10 cellular contexts compared by ENCODE assay signal in the genomic region with DNA sequence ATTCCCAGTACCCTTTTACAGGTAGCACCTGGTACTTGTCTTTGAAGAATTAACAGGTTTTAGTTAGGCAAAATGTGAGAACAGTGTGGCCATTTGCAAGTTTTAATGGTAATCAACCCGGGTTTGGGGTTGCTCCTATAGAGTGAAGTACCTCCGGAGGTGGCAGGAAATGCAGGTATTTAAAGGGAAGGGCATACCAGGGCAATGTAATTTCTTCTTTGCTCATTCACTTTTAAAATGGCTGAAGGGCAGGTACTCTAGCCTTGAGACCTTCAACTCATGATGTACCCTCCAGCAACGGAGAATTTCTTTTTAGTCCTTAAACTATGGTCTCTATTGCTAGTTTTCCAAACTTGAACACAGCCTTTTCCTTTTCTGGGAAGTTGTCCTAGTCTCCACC. TPM values are rescaled to one million over a fixed set of nuclear protein-coding genes. Genes with fewer than 3 reads are reported as not detected.
DNase-seq lines count a peak whose midpoint lies in the region; ATAC-seq, FAIRE-seq and TF ChIP-seq lines count a peak whose summit lies in the region.
"Had no signal": no experiment of that assay in that cellular context is flagged by ENCODE, and none has a peak within 500 bp of the region (broad histone marks: within the 10 kb centered on the region; RNA-seq: fewer than 3 reads in every experiment).

No MANE protein-coding gene starts in this region.

- peaks cover 44% of the 10 kb centered on the region for H3K4me1 Mint-ChIP-seq in activated naive CD4-positive, alpha-beta T cell treated with anti-CD3 and anti-CD28 coated beads, Interleukin-2, amount 10 ng/mL, durations not matched to agents 7 days and 5 days
- peaks cover 23% of the 10 kb centered on the region for H3K4me1 Mint-ChIP-seq in astrocyte (ENCODE audit: low read depth, unreplicated experiment)

- no peaks in the 10 kb centered on the region for H3K36me3 ChIP-seq in astrocyte (ENCODE audit: insufficient read depth, low read length)
- H3K36me3 ChIP-seq in HepG2 (replicated peaks in 1 of 2; ENCODE audit: control insufficient read depth in 1 of 2, insufficient read depth in 2 of 2, low read length in 2 of 2): no peaks in the 10 kb centered on the region
- no peaks in the 10 kb centered on the region for H3K36me3 ChIP-seq in transverse colon

- H4K20me1 ChIP-seq in astrocyte (ENCODE audit: insufficient read depth, low read length) (peaks cover 33% of the 10 kb centered on the region), HepG2 (ENCODE audit: insufficient read depth, low read length) (peaks cover 12% of the 10 kb centered on the region)

- in situ Hi-C loops in HepG2 (cut with HindIII; ENCODE audit: extremely low pct_ligation_motif_present, low pct_unique_long_range_greater_than_20kb) (loop anchor here (5.0 kb wide), 1 partner anchor 88 kb away; a partner anchor contains a TSS), transverse colon (cut with MboI; ENCODE audit: low pct_ligation_motif_present in 1 of 4, low pct_unique_long_range_greater_than_20kb in 1 of 4, low sequenced_read_pairs in 3 of 4) (no loop called here)

- H3K36me3 Mint-ChIP-seq in activated naive CD4-positive, alpha-beta T cell treated with anti-CD3 and anti-CD28 coated beads, Interleukin-2, amount 10 ng/mL, durations not matched to agents 7 days and 5 days: peaks cover 7% of the 10 kb centered on the region
- peaks cover 2% of the 10 kb centered on the region for H3K36me3 Mint-ChIP-seq in astrocyte (ENCODE audit: low read depth, unreplicated experiment)

- no peak for TF ChIP-seq RAD21 in HepG2 (CRISPR knock-in tag; IDR thresholded peaks at IDR 0.05)

- H3K4me2 ChIP-seq in astrocyte (ENCODE audit: low read length): peak overlapping the region; percentile 99
- peak overlapping the region; percentile 78 for H3K4me2 ChIP-seq in HepG2 (ENCODE audit: low read depth, low read length)

- H3K27me3 ChIP-seq in astrocyte (ENCODE audit: insufficient read depth, low read length): no peaks in the 10 kb centered on the region
- H3K27me3 ChIP-seq in HepG2 (ENCODE audit: control insufficient read depth in 1 of 2, insufficient read depth in 2 of 2, low read length in 2 of 2): no peaks in the 10 kb centered on the region; a peak in 1 of 5 replicates
- H3K27me3 ChIP-seq in transverse colon: no peaks in the 10 kb centered on the region

- POLR2A ChIA-PET in HepG2 (lab: Yijun Ruan, JAX): interaction anchor here (1.4 to 5.9 kb wide), 13 partner anchors 9 to 222 kb away, joined by 4 to 116 read pairs (median 14); a partner anchor contains a TSS

- peak overlapping the region; percentile 100 for H3K27ac Mint-ChIP-seq in activated naive CD4-positive, alpha-beta T cell treated with anti-CD3 and anti-CD28 coated beads, Interleukin-2, amount 10 ng/mL, durations not matched to agents 7 days and 5 days
- H3K27ac Mint-ChIP-seq in astrocyte (ENCODE audit: unreplicated experiment): peak overlapping the region; percentile 99

- 0% methylated on average over 3 of the region's 3 CpGs for WGBS in HepG2 (ENCODE audit: low lambda C conversion rate)
- 20 to 31% methylated on average over 3 of the region's 3 CpGs for WGBS in transverse colon (ENCODE audit: low coverage in 1 of 2), 2 donors

- ATAC-seq in HepG2 (no peak), GM18907 (IDR thresholded peaks at IDR 0.05; ENCODE audit: unreplicated experiment) (no peak), HG03457 (IDR thresholded peaks at IDR 0.05; ENCODE audit: unreplicated experiment) (no peak)

- no peak for TF ChIP-seq EP300 in HepG2 (IDR thresholded peaks at IDR 0.05; ENCODE audit: low read depth in 2 of 2, low read length in 2 of 2)
- TF ChIP-seq EP300 in HepG2 (CRISPR knock-in tag; IDR thresholded peaks at IDR 0.05; ENCODE audit: borderline replicate concordance): no peak
- TF ChIP-seq EP300 in transverse colon (IDR thresholded peaks at IDR 0.05; ENCODE audit: low read depth): no peak

- CTCF ChIA-PET in activated naive CD4-positive, alpha-beta T cell treated with anti-CD3 and anti-CD28 coated beads, Interleukin-2, amount 10 ng/mL, durations not matched to agents 7 days and 5 days (lab: Charles Lee): no interaction called here
- CTCF ChIA-PET in HepG2 (lab: Yijun Ruan, JAX; ENCODE audit: low intra/inter-chr PET ratio, low total read pairs): no interaction called here

- DNase-seq in activated naive CD4-positive, alpha-beta T cell treated with anti-CD3 and anti-CD28 coated beads, Interleukin-2, amount 10 ng/mL, durations not matched to agents 7 days and 5 days: no peak
- no peak for DNase-seq in activated naive CD4-positive, alpha-beta T cell (lab: John Stamatoyannopoulos, UW)
- DNase-seq in astrocyte (ENCODE audit: low read depth): no peak
- DNase-seq in HepG2 (ENCODE audit: low spot score): no peak
- DNase-seq in transverse colon: no peak
- no peak for DNase-seq in GM10266 (ENCODE audit: extremely low spot score)
- DNase-seq: NCI-H2029 treated with DMSO at 0.1 percent for 48 hours had no signal

- no peak overlapping the region for H2AFZ ChIP-seq in astrocyte (ENCODE audit: low read depth, low read length)
- H2AFZ ChIP-seq in HepG2 (ENCODE audit: low read length): no peak overlapping the region

- H3K27ac ChIP-seq in astrocyte (ENCODE audit: low read depth, low read length): peak overlapping the region; percentile 98
- peak overlapping the region; percentile 100 for H3K27ac ChIP-seq in HepG2 (ENCODE audit: extremely low read length, insufficient read depth, low read length)
- H3K27ac ChIP-seq in transverse colon: peak overlapping the region; percentile 94 to 99 (median 98)

- peak overlapping the region; percentile 87 for H3K4me3 ChIP-seq in astrocyte (ENCODE audit: insufficient read depth, low read depth, low read length)
- H3K4me3 ChIP-seq in HepG2 (replicated peaks in 1 of 3; ENCODE audit: insufficient read depth in 1 of 3, low read depth in 2 of 3, low read length in 3 of 3): peak overlapping the region; percentile 90 to 95 (median 94)
- H3K4me3 ChIP-seq in transverse colon: peak overlapping the region in 2 of 4 donors; percentile 93 to 94

- H3K9me3 ChIP-seq in astrocyte (ENCODE audit: insufficient read depth, low read depth, low read length) (no peaks in the 10 kb centered on the region), HepG2 (ENCODE audit: low read length) (no peaks in the 10 kb centered on the region), transverse colon (no peaks in the 10 kb centered on the region)

- no peak for FAIRE-seq in astrocyte (lab: Jason Lieb, UNC)
- no peak for FAIRE-seq in HepG2 (lab: Jason Lieb, UNC)
- FAIRE-seq: islet of Langerhans had no signal

- H3K79me2 ChIP-seq in astrocyte (ENCODE audit: insufficient read depth, low read length) (peaks cover 48% of the 10 kb centered on the region), HepG2 (ENCODE audit: insufficient read depth, low read length) (peaks cover 47% of the 10 kb centered on the region)

- TF ChIP-seq CTCF in astrocyte (IDR thresholded peaks at IDR 0.05; ENCODE audit: insufficient read depth, low read depth, low read length): no peak
- TF ChIP-seq CTCF in HepG2 (CRISPR knock-in tag; IDR thresholded peaks at IDR 0.05): no peak
- TF ChIP-seq CTCF in transverse colon (IDR thresholded peaks at IDR 0.05): no peak
- TF ChIP-seq CTCF in GM10266 (IDR thresholded peaks at IDR 0.05; ENCODE audit: control insufficient read depth, insufficient read depth, low read depth, missing control alignments): no peak

- intact Hi-C loops in HepG2 (cut with micrococcal nuclease; ENCODE audit: unreplicated experiment) (loop anchor here (2.0 to 5.0 kb wide), 2 partner anchors 33 to 88 kb away; a partner anchor contains a TSS), transverse colon (cut with DNase I; ENCODE audit: low total_unique reads) (no loop called here)

- H3K9me3 Mint-ChIP-seq in activated naive CD4-positive, alpha-beta T cell treated with anti-CD3 and anti-CD28 coated beads, Interleukin-2, amount 10 ng/mL, durations not matched to agents 7 days and 5 days: no peaks in the 10 kb centered on the region
- peaks cover 2% of the 10 kb centered on the region for H3K9me3 Mint-ChIP-seq in astrocyte (ENCODE audit: unreplicated experiment)

- peak in 1 of 2 experiments; percentile 38; a peak in 1 of 4 replicates for TF ChIP-seq POLR2A in HepG2 (IDR thresholded peaks at IDR 0.05; ENCODE audit: insufficient read depth in 1 of 2, low read depth in 2 of 2, low read length in 2 of 2)
- TF ChIP-seq POLR2A in transverse colon (IDR thresholded peaks at IDR 0.05): no peak

- no TSS peak for BruUV-seq in HepG2 (replicated peaks; lab: Mats Ljungman, UMichigan)

- peak overlapping the region; percentile 94 for H3K4me3 Mint-ChIP-seq in activated naive CD4-positive, alpha-beta T cell treated with anti-CD3 and anti-CD28 coated beads, Interleukin-2, amount 10 ng/mL, durations not matched to agents 7 days and 5 days
- peak overlapping the region; percentile 95 for H3K4me3 Mint-ChIP-seq in astrocyte (ENCODE audit: unreplicated experiment)

- H3K27me3 Mint-ChIP-seq in activated naive CD4-positive, alpha-beta T cell treated with anti-CD3 and anti-CD28 coated beads, Interleukin-2, amount 10 ng/mL, durations not matched to agents 7 days and 5 days: no peaks in the 10 kb centered on the region
- no peaks in the 10 kb centered on the region for H3K27me3 Mint-ChIP-seq in astrocyte (ENCODE audit: low read depth, unreplicated experiment)

- H3K4me1 ChIP-seq in astrocyte (ENCODE audit: insufficient read depth, low read length) (peaks cover 13% of the 10 kb centered on the region), HepG2 (ENCODE audit: insufficient read depth, low read length) (peaks cover 56% of the 10 kb centered on the region), transverse colon (peaks cover 18 to 52% (median 35%) of the 10 kb centered on the region in 4 donors)

- H3K9ac ChIP-seq in astrocyte (ENCODE audit: low read length) (peak overlapping the region; percentile 99), HepG2 (ENCODE audit: insufficient read depth, low read depth, low read length) (peak overlapping the region; percentile 99)

RNA-seq across cellular contexts. Expression of a gene that starts 1.3 kb away (rescaled TPM):
- total RNA-seq in astrocyte (198 and 210 TPM in 2 replicates), HepG2 (2016; rRNA removed; fragmentation: Illumina TruSeq; extraction: Trizol) (231 and 359 TPM in 2 replicates), transverse colon (10 to 100 TPM; 34.4 to 52.5 (median 46.5) TPM)
- 16.8 and 19.8 TPM in 2 replicates for total RNA-seq in HepG2 (2016; cell fraction: cytosol; rRNA removed; fragmentation: Illumina TruSeq; extraction: Trizol; ENCODE audit: low read depth)
- total RNA-seq in HepG2 (2016; cell fraction: insoluble cytoplasmic fraction; rRNA removed; fragmentation: Illumina TruSeq; extraction: Trizol): 234 and 349 TPM in 2 replicates
- 31.3 and 31.7 TPM in 2 replicates for total RNA-seq in HepG2 (2016; cell fraction: membrane; rRNA removed; fragmentation: Illumina TruSeq; extraction: Trizol)
- 93.9 and 106 TPM in 2 replicates for total RNA-seq in HepG2 (2016; cell fraction: nucleus; rRNA removed; fragmentation: Illumina TruSeq; extraction: Trizol)
- polyA plus RNA-seq in HepG2 (2011; rRNA removed): 21.7 and 36.6 TPM in 2 replicates
- 10.5 and 18.6 TPM in 2 replicates for polyA plus RNA-seq in HepG2 (2011; cell fraction: cytosol; rRNA removed)
- polyA plus RNA-seq in HepG2 (2011; cell fraction: nucleus; rRNA removed): 6.5 and 10.0 TPM in 2 replicates
- 115 and 141 TPM in 2 replicates for polyA plus RNA-seq in HepG2 (2012)
- polyA plus RNA-seq in HepG2 (2016; cell fraction: cytosol; fragmentation: Illumina TruSeq; extraction: Trizol; ENCODE audit: low read depth): 9.3 and 9.9 TPM in 2 replicates
- polyA plus RNA-seq in HepG2 (2016; cell fraction: insoluble cytoplasmic fraction; fragmentation: Illumina TruSeq; extraction: Trizol; ENCODE audit: low read depth): 317 and 331 TPM in 2 replicates
- 25.5 and 28.6 TPM in 2 replicates for polyA plus RNA-seq in HepG2 (2016; cell fraction: membrane; fragmentation: Illumina TruSeq; extraction: Trizol; ENCODE audit: low read depth)
- polyA plus RNA-seq in HepG2 (2016; cell fraction: nucleus; fragmentation: Illumina TruSeq; extraction: Trizol; ENCODE audit: insufficient read depth, low read depth): 160 and 171 TPM in 2 replicates
- 16.3 and 24.3 TPM in 2 replicates for polyA minus RNA-seq in HepG2 (2011; rRNA and poly(A)+ RNA removed; ENCODE audit: low replicate concordance)
- 45.8 and 50.3 TPM in 2 replicates for polyA minus RNA-seq in HepG2 (2011; cell fraction: cytosol; rRNA and poly(A)+ RNA removed)
- polyA minus RNA-seq in HepG2 (2011; cell fraction: nucleus; rRNA and poly(A)+ RNA removed): 27.4 and 38.4 TPM in 2 replicates

RNA-seq across cellular contexts. Expression of a gene that starts 24.2 kb away (rescaled TPM):
- total RNA-seq in astrocyte (27.9 and 29.1 TPM in 2 replicates), HepG2 (2016; rRNA removed; fragmentation: Illumina TruSeq; extraction: Trizol) (40.7 and 54.8 TPM in 2 replicates), transverse colon (10 to 100 TPM; 19.1 to 37.4 (median 25.7) TPM)
- 11.6 and 12.4 TPM in 2 replicates for total RNA-seq in HepG2 (2016; cell fraction: cytosol; rRNA removed; fragmentation: Illumina TruSeq; extraction: Trizol; ENCODE audit: low read depth)
- total RNA-seq in HepG2 (2016; cell fraction: insoluble cytoplasmic fraction; rRNA removed; fragmentation: Illumina TruSeq; extraction: Trizol): 41.5 and 61.2 TPM in 2 replicates
- total RNA-seq in HepG2 (2016; cell fraction: membrane; rRNA removed; fragmentation: Illumina TruSeq; extraction: Trizol): 15.4 and 19.1 TPM in 2 replicates
- total RNA-seq in HepG2 (2016; cell fraction: nucleus; rRNA removed; fragmentation: Illumina TruSeq; extraction: Trizol): 11.7 and 15.9 TPM in 2 replicates
- 44.5 and 48.2 TPM in 2 replicates for polyA plus RNA-seq in HepG2 (2011; rRNA removed)
- polyA plus RNA-seq in HepG2 (2011; cell fraction: cytosol; rRNA removed): 26.9 and 28.7 TPM in 2 replicates
- 4.3 and 8.5 TPM in 2 replicates for polyA plus RNA-seq in HepG2 (2011; cell fraction: nucleus; rRNA removed)
- 29.4 and 34.7 TPM in 2 replicates for polyA plus RNA-seq in HepG2 (2012)
- polyA plus RNA-seq in HepG2 (2016; cell fraction: cytosol; fragmentation: Illumina TruSeq; extraction: Trizol; ENCODE audit: low read depth): 5.9 and 7.2 TPM in 2 replicates
- 53.3 and 59.8 TPM in 2 replicates for polyA plus RNA-seq in HepG2 (2016; cell fraction: insoluble cytoplasmic fraction; fragmentation: Illumina TruSeq; extraction: Trizol; ENCODE audit: low read depth)
- polyA plus RNA-seq in HepG2 (2016; cell fraction: membrane; fragmentation: Illumina TruSeq; extraction: Trizol; ENCODE audit: low read depth): 12.2 and 14.0 TPM in 2 replicates
- 27.5 and 29.2 TPM in 2 replicates for polyA plus RNA-seq in HepG2 (2016; cell fraction: nucleus; fragmentation: Illumina TruSeq; extraction: Trizol; ENCODE audit: insufficient read depth, low read depth)
- 14.3 and 19.3 TPM in 2 replicates for polyA minus RNA-seq in HepG2 (2011; rRNA and poly(A)+ RNA removed; ENCODE audit: low replicate concordance)
- 12.7 and 13.7 TPM in 2 replicates for polyA minus RNA-seq in HepG2 (2011; cell fraction: cytosol; rRNA and poly(A)+ RNA removed)
- 2.6 and 4.4 TPM in 2 replicates for polyA minus RNA-seq in HepG2 (2011; cell fraction: nucleus; rRNA and poly(A)+ RNA removed)
